8 cellular contexts compared by ENCODE assay signal in the genomic region with DNA sequence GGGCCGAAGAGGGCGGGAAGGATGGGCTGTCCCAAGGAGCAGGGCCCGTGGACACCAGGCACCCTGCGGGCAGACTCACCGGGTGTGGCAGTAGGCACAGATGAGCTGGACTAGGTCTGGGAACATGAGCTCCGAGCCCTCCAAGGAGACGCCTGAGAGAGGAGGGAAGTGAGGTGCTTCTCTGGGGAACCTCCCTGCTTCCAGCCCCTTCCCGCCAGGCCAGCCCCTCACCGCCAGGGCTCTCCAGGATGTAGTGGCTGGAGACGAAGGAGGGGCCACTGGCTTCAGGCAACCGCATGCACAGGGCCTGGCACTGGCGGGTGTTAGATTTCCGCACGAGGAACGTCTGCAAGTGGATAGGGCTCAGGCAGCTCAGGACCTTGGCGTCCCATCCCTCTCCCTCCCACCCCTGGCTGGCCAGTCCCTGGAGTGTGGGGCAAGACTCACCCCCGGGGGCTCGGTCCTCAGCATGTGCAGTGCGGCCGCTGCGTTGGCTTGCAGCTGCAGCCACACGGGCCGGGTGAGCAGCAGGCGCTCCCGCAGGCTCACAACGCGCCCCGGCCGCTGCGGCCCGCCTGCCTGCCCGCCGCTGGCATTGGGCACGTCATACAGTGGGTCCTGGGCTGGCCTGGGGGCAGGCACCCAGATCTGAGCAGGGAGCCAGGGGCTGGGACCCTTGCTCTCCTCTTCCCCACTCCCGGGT. TPM values are rescaled to one million over a fixed set of nuclear protein-coding genes. Genes with fewer than 3 reads are reported as not detected.
DNase-seq lines count a peak whose midpoint lies in the region; ATAC-seq and TF ChIP-seq lines count a peak whose summit lies in the region.

No MANE protein-coding gene starts in this region.

- peaks cover 3% of the 10 kb centered on the region for H3K27me3 Mint-ChIP-seq in activated T-helper 1 cell treated with anti-CD3 and anti-CD28 coated beads, Interleukin-12 subunit alpha, Interleukin-12 subunit beta, Interleukin-2, Interleukin-4 antibody, amounts not matched to agents 30 ng/mL and 10 ng/mL and 1 ng/mL, durations not matched to agents 14 hours and 24 hours and 36 hours (ENCODE audit: insufficient read depth)
- peaks cover 10% of the 10 kb centered on the region for H3K27me3 Mint-ChIP-seq in glutamatergic neuron (ENCODE audit: unreplicated experiment)

- H3K27me3 ChIP-seq in parathyroid adenoma (ENCODE audit: control insufficient read depth, insufficient read depth, low read length) = no peaks in the 10 kb centered on the region

- peak overlapping the region; percentile 62 for H2AFZ ChIP-seq in parathyroid adenoma

- H3K9me3 Mint-ChIP-seq in activated T-helper 1 cell treated with anti-CD3 and anti-CD28 coated beads, Interleukin-12 subunit alpha, Interleukin-12 subunit beta, Interleukin-2, Interleukin-4 antibody, amounts not matched to agents 30 ng/mL and 10 ng/mL and 1 ng/mL, durations not matched to agents 14 hours and 24 hours and 36 hours = no peaks in the 10 kb centered on the region
- H3K9me3 Mint-ChIP-seq in glutamatergic neuron (ENCODE audit: unreplicated experiment) = no peaks in the 10 kb centered on the region

- TF ChIP-seq CTCF in glutamatergic neuron (IDR thresholded peaks at IDR 0.05; ENCODE audit: partially characterized antibody, unreplicated experiment) (no peak), parathyroid adenoma (IDR thresholded peaks at IDR 0.05) (no peak)

- H3K9me3 ChIP-seq in parathyroid adenoma (ENCODE audit: control insufficient read depth, low read length) = no peaks in the 10 kb centered on the region

- no peaks in the 10 kb centered on the region for H3K36me3 ChIP-seq in parathyroid adenoma (ENCODE audit: control insufficient read depth, insufficient read depth, low read length)

- ATAC-seq in Right ventricle myocardium inferior (peak; percentile 12), HG03039 (IDR thresholded peaks at IDR 0.05; ENCODE audit: unreplicated experiment) (no peak), GM21576 (IDR thresholded peaks at IDR 0.05; ENCODE audit: unreplicated experiment) (no peak)

- H3K27ac Mint-ChIP-seq in activated T-helper 1 cell treated with anti-CD3 and anti-CD28 coated beads, Interleukin-12 subunit alpha, Interleukin-12 subunit beta, Interleukin-2, Interleukin-4 antibody, amounts not matched to agents 30 ng/mL and 10 ng/mL and 1 ng/mL, durations not matched to agents 14 hours and 24 hours and 36 hours = no peak overlapping the region
- no peak overlapping the region for H3K27ac Mint-ChIP-seq in glutamatergic neuron (ENCODE audit: unreplicated experiment)

- H3K79me2 ChIP-seq in parathyroid adenoma = no peaks in the 10 kb centered on the region

- no peak overlapping the region for H3K9ac ChIP-seq in parathyroid adenoma

- H3K4me2 ChIP-seq in parathyroid adenoma (ENCODE audit: low read length) = peak overlapping the region; percentile 44

- H3K36me3 Mint-ChIP-seq in activated T-helper 1 cell treated with anti-CD3 and anti-CD28 coated beads, Interleukin-12 subunit alpha, Interleukin-12 subunit beta, Interleukin-2, Interleukin-4 antibody, amounts not matched to agents 30 ng/mL and 10 ng/mL and 1 ng/mL, durations not matched to agents 14 hours and 24 hours and 36 hours (ENCODE audit: low read depth) = peaks cover 14% of the 10 kb centered on the region
- no peaks in the 10 kb centered on the region for H3K36me3 Mint-ChIP-seq in glutamatergic neuron (ENCODE audit: unreplicated experiment)

- peak; percentile 57 for DNase-seq in Right ventricle myocardium inferior (ENCODE audit: missing footprints)
- DNase-seq in cardiac septum (ENCODE audit: low spot score) = no peak
- DNase-seq in activated T-helper 1 cell treated with anti-CD3 and anti-CD28 coated beads, Interleukin-12 subunit alpha, Interleukin-12 subunit beta, Interleukin-2, Interleukin-4 antibody, amounts not matched to agents 30 ng/mL and 10 ng/mL and 1 ng/mL, durations not matched to agents 14 hours and 24 hours and 36 hours (ENCODE audit: low spot score) = no peak
- no peak for DNase-seq in glutamatergic neuron
- DNase-seq in SHP77 treated with DMSO at 0.1 percent for 48 hours (lab: John Stamatoyannopoulos, UW) = no peak

- intact Hi-C loops in Right ventricle myocardium inferior (cut with DNase I) = loop anchor here (5.0 kb wide), 1 partner anchor 113 kb away; no protein-coding TSS in a partner anchor
- intact Hi-C loops in cardiac septum (cut with DNase I) = no loop called here
- intact Hi-C loops in activated T-helper 1 cell treated with anti-CD3 and anti-CD28 coated beads, Interleukin-12 subunit alpha, Interleukin-12 subunit beta, Interleukin-2, Interleukin-4 antibody, amounts not matched to agents 30 ng/mL and 10 ng/mL and 1 ng/mL, durations not matched to agents 14 hours and 24 hours and 36 hours (cut with micrococcal nuclease) = loop anchor here (1.0 kb wide), 2 partner anchors 7 to 10 kb away; partner anchors contain the start of gene BRMS1

- peak overlapping the region; percentile 59 for H3K4me3 Mint-ChIP-seq in activated T-helper 1 cell treated with anti-CD3 and anti-CD28 coated beads, Interleukin-12 subunit alpha, Interleukin-12 subunit beta, Interleukin-2, Interleukin-4 antibody, amounts not matched to agents 30 ng/mL and 10 ng/mL and 1 ng/mL, durations not matched to agents 14 hours and 24 hours and 36 hours
- peak overlapping the region; percentile 55 for H3K4me3 Mint-ChIP-seq in glutamatergic neuron (ENCODE audit: unreplicated experiment)

- no peaks in the 10 kb centered on the region for H3K4me1 ChIP-seq in parathyroid adenoma

- H3K4me1 Mint-ChIP-seq in activated T-helper 1 cell treated with anti-CD3 and anti-CD28 coated beads, Interleukin-12 subunit alpha, Interleukin-12 subunit beta, Interleukin-2, Interleukin-4 antibody, amounts not matched to agents 30 ng/mL and 10 ng/mL and 1 ng/mL, durations not matched to agents 14 hours and 24 hours and 36 hours (ENCODE audit: low read depth) = peaks cover 21% of the 10 kb centered on the region
- H3K4me1 Mint-ChIP-seq in glutamatergic neuron (ENCODE audit: low read depth, unreplicated experiment) = peaks cover 18% of the 10 kb centered on the region

- H3K27ac ChIP-seq in parathyroid adenoma = peak overlapping the region; percentile 6

- H3K4me3 ChIP-seq in parathyroid adenoma (ENCODE audit: low read depth, low read length) = peak overlapping the region; percentile 26

RNA-seq across cellular contexts. Expression of gene RIN1, which starts 0.6 kb away (rescaled TPM):
- total RNA-seq in Right ventricle myocardium inferior (1.6 TPM), cardiac septum (2.2 TPM), glutamatergic neuron (ENCODE audit: unreplicated experiment) (1.9 TPM)
- total RNA-seq in activated T-helper 1 cell treated with anti-CD3 and anti-CD28 coated beads, Interleukin-12 subunit alpha, Interleukin-12 subunit beta, Interleukin-2, Interleukin-4 antibody, amounts not matched to agents 30 ng/mL and 10 ng/mL and 1 ng/mL, durations not matched to agents 14 hours and 24 hours and 36 hours = 0.78 and 0.86 TPM in 2 replicates

RNA-seq across cellular contexts. Expression of gene BRMS1, which starts 9.2 kb away (rescaled TPM):
- total RNA-seq in Right ventricle myocardium inferior (14.6 TPM), cardiac septum (14.6 TPM), glutamatergic neuron (ENCODE audit: unreplicated experiment) (44.0 TPM)
- 63.1 and 67.1 TPM in 2 replicates for total RNA-seq in activated T-helper 1 cell treated with anti-CD3 and anti-CD28 coated beads, Interleukin-12 subunit alpha, Interleukin-12 subunit beta, Interleukin-2, Interleukin-4 antibody, amounts not matched to agents 30 ng/mL and 10 ng/mL and 1 ng/mL, durations not matched to agents 14 hours and 24 hours and 36 hours

RNA-seq across cellular contexts. Expression of gene B4GAT1, which starts 11.7 kb away (rescaled TPM):
- total RNA-seq in Right ventricle myocardium inferior (49.0 TPM), cardiac septum (31.6 TPM), glutamatergic neuron (ENCODE audit: unreplicated experiment) (42.7 TPM)
- total RNA-seq in activated T-helper 1 cell treated with anti-CD3 and anti-CD28 coated beads, Interleukin-12 subunit alpha, Interleukin-12 subunit beta, Interleukin-2, Interleukin-4 antibody, amounts not matched to agents 30 ng/mL and 10 ng/mL and 1 ng/mL, durations not matched to agents 14 hours and 24 hours and 36 hours = 10.6 and 12.1 TPM in 2 replicates

RNA-seq across cellular contexts. Expression of gene CD248, which starts 18.8 kb away (rescaled TPM):
- total RNA-seq in Right ventricle myocardium inferior = 26.7 TPM
- total RNA-seq in cardiac septum = 9.7 TPM
- total RNA-seq in activated T-helper 1 cell treated with anti-CD3 and anti-CD28 coated beads, Interleukin-12 subunit alpha, Interleukin-12 subunit beta, Interleukin-2, Interleukin-4 antibody, amounts not matched to agents 30 ng/mL and 10 ng/mL and 1 ng/mL, durations not matched to agents 14 hours and 24 hours and 36 hours = 0.10 TPM in 1 of 2 replicates, not detected in the other
- 11.4 TPM for total RNA-seq in glutamatergic neuron (ENCODE audit: unreplicated experiment)

RNA-seq across cellular contexts. Expression of gene SLC29A2, which starts 35.9 kb away (rescaled TPM):
- total RNA-seq in Right ventricle myocardium inferior (16.8 TPM), cardiac septum (8.8 TPM), glutamatergic neuron (ENCODE audit: unreplicated experiment) (2.8 TPM)
- total RNA-seq in activated T-helper 1 cell treated with anti-CD3 and anti-CD28 coated beads, Interleukin-12 subunit alpha, Interleukin-12 subunit beta, Interleukin-2, Interleukin-4 antibody, amounts not matched to agents 30 ng/mL and 10 ng/mL and 1 ng/mL, durations not matched to agents 14 hours and 24 hours and 36 hours = 14.3 and 16.6 TPM in 2 replicates
